Comparison of ENCODE assay signal across 8 cellular contexts in the genomic region with DNA sequence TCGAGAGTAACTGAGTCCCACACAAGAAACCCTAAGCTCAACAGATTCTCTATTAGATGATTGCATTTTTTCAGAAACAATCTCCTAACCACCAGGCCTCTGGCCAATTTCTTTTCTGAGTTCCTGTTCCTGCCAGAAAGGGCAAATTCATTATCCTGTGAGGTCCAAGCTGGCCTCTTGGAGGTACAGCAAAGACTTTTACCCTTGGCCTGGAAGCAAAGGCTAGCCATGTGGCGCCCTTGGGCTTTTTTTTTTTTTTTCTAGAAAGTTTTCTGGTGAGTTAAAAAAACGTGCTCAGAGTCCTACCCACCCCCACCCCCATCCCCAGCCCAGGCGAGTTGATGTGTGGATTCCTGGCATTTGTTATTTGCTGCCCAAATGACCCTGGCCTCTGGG. TPM values are rescaled to one million over a fixed set of nuclear protein-coding genes. Genes with fewer than 3 reads are reported as not detected.
DNase-seq lines count a peak whose midpoint lies in the region; ATAC-seq and TF ChIP-seq lines count a peak whose summit lies in the region.

No MANE protein-coding gene starts in this region.

- peak overlapping the region; percentile 39 for H3K4me2 ChIP-seq in SU-DHL-6 (ENCODE audit: low read depth, low read length, poor library complexity, severe bottlenecking)

- no peaks in the 10 kb centered on the region for H3K79me2 ChIP-seq in SU-DHL-6 (ENCODE audit: insufficient read depth, low read length)

- H3K4me3 ChIP-seq in GM08714 (ENCODE audit: low read length), result peak overlapping the region; percentile 31; the same call in 1 of the 2 replicates
- no peak overlapping the region for H3K4me3 ChIP-seq in SU-DHL-6 (ENCODE audit: insufficient read depth, low read length, poor library complexity, severe bottlenecking)
- no peak overlapping the region for H3K4me3 ChIP-seq in urinary bladder (ENCODE audit: low read depth, low read length)
- H3K4me3 ChIP-seq in BE2C (ENCODE audit: low read depth, low read length), result no peak overlapping the region

- H2AFZ ChIP-seq in SU-DHL-6 (ENCODE audit: low read depth, low read length, severe bottlenecking), result peak overlapping the region; percentile 59

- H3K36me3 ChIP-seq in SU-DHL-6 (ENCODE audit: low read length) (no peaks in the 10 kb centered on the region), urinary bladder (ENCODE audit: insufficient read depth) (no peaks in the 10 kb centered on the region), BE2C (no peaks in the 10 kb centered on the region)

- H4K20me1 ChIP-seq in SU-DHL-6 (ENCODE audit: low read depth, low read length), result no peaks in the 10 kb centered on the region

- peak; percentile 23 for ATAC-seq in HG02885 (IDR thresholded peaks at IDR 0.05; ENCODE audit: poor library complexity, unreplicated experiment)
- no peak for ATAC-seq in GM21825 (IDR thresholded peaks at IDR 0.05; ENCODE audit: unreplicated experiment)

- DNase-seq in epidermal melanocyte (ENCODE audit: insufficient read length, low spot score), result peak; percentile 45
- DNase-seq in mucosa of gallbladder (ENCODE audit: low spot score), result peak; percentile 53
- no peak for DNase-seq in BE2C

- H3K27me3 ChIP-seq in SU-DHL-6 (ENCODE audit: low read length) (no peaks in the 10 kb centered on the region), BE2C (no peaks in the 10 kb centered on the region)

- TF ChIP-seq CTCF in SU-DHL-6 (IDR thresholded peaks at IDR 0.05; ENCODE audit: insufficient read depth, low read length, poor library complexity, severe bottlenecking) (no peak), BE2C (IDR thresholded peaks at IDR 0.05; ENCODE audit: low read depth, low read length) (no peak)

- H3K4me1 ChIP-seq in urinary bladder (ENCODE audit: insufficient read depth) (peaks cover 5% of the 10 kb centered on the region), BE2C (no peaks in the 10 kb centered on the region)

- H3K9me3 ChIP-seq in SU-DHL-6 (ENCODE audit: insufficient read depth, low read length), result no peaks in the 10 kb centered on the region
- no peaks in the 10 kb centered on the region for H3K9me3 ChIP-seq in BE2C

- H3K9me2 ChIP-seq in SU-DHL-6 (replicated peaks; ENCODE audit: insufficient read depth, low read length), result no peaks in the 10 kb centered on the region

- peak overlapping the region; percentile 20; the same call in 1 of the 2 replicates for H3K9ac ChIP-seq in SU-DHL-6 (ENCODE audit: low read length)

- H3K27ac ChIP-seq in SU-DHL-6 (ENCODE audit: low read depth, low read length) (no peak overlapping the region), urinary bladder (ENCODE audit: low read depth) (peak overlapping the region; percentile 89)

- peaks cover 7% of the 10 kb centered on the region; the same call in 1 of the 2 replicates for H3F3A ChIP-seq in SU-DHL-6 (ENCODE audit: insufficient read depth)

- 13% methylated on average over 4 of the region's 4 CpGs for WGBS in urinary bladder

RNA-seq across cellular contexts. Expression of a gene that starts 59.0 kb away (rescaled TPM):
- 8,853 TPM for total RNA-seq in mucosa of gallbladder
- 18,172 TPM for total RNA-seq in urinary bladder
- 11,265 TPM for polyA plus RNA-seq in urinary bladder
- polyA plus RNA-seq in BE2C (2012; ENCODE audit: insufficient read depth, insufficient read length, low read depth), result 4,146 TPM
